In the genomic region with DNA sequence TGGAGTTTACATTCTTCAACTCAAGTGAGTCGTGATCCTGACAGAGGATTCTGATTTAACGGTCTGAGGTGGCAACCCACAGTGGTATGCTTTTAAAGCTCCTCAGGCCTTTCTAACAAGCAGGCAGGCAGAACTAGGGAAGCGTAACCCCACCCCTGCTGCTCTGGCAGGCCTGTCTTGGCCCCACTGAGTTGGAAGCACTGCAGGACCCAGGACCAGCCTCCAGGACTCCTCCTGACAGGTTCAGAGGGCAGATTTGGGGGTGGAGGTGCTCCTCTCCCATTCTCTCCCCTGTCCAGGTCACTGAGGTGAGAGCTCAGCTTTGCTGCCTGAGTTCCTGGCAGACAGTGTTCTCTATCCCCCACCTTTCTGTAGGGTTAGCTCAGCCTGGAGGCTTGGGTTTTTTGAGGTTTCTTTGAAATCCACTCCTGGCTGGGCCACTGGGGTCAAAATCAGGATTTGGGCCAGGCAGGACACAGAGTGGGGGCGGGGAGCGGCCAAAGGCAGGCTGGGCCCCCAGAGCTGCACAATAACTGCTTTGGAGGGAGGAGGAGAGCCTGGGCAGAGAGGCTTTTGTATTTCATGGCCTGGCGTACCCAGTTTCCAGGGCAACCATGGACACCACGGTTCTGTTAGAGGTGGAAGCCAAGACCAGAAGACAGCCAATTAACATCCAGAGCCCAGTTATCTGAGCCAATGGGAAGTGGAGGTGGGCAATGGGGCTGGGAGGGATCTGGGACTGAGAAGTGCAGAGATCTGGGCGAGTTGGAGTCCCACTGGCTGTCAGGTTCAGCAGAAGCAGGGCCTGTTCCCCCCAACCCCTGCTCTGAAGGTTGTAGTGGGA, we compare ENCODE assay signal across 9 cellular contexts. TPM values are rescaled to one million over a fixed set of nuclear protein-coding genes. Genes with fewer than 3 reads are reported as not detected.
A peak's percentile ranks its signal among the peaks of the same experiment; 100 is the strongest.
DNase-seq lines count a peak whose midpoint lies in the region; ATAC-seq and TF ChIP-seq lines count a peak whose summit lies in the region.
"Had no signal": no experiment of that assay in that cellular context is flagged by ENCODE, and none has a peak within 500 bp of the region (broad histone marks: within the 10 kb centered on the region; RNA-seq: fewer than 3 reads in every experiment).

No MANE protein-coding gene starts in this region.

- peaks cover 0 to 2% (median 0%) of the 10 kb centered on the region in 7 donors for H3K9me3 Mint-ChIP-seq in CD14-positive monocyte

- no peak overlapping the region for H4K5ac ChIP-seq in IMR-90 (ENCODE audit: low read depth, low read length)

- no peak overlapping the region for H4K8ac ChIP-seq in IMR-90 (ENCODE audit: low read depth in 2 of 2, low read length in 2 of 2)

- H3K27ac Mint-ChIP-seq in CD14-positive monocyte = peak overlapping the region in 3 of 7 donors; percentile 41 to 60 (median 41)

- H2AK5ac ChIP-seq in IMR-90 (ENCODE audit: low read depth, low read length) = 0 out of 2 replicates have a peak overlapping the region, but pooled peaks have one; percentile 1

- no peak overlapping the region for H2BK20ac ChIP-seq in IMR-90 (ENCODE audit: low read depth, low read length)

- H3K9me3 ChIP-seq in BE2C = no peaks in the 10 kb centered on the region
- H3K9me3 ChIP-seq in IMR-90 (ENCODE audit: control insufficient read depth, insufficient read depth, low read length) = no peaks in the 10 kb centered on the region
- no peaks in the 10 kb centered on the region for H3K9me3 ChIP-seq in OCI-LY7 (ENCODE audit: low read length)
- H3K9me3 ChIP-seq: ascending aorta had no signal

- intact Hi-C loops in IMR-90 (cut with micrococcal nuclease) = no loop called here
- intact Hi-C loops in CD14-positive monocyte (cut with micrococcal nuclease) = no loop called here
- intact Hi-C loops in OCI-LY7 (cut with micrococcal nuclease; ENCODE audit: unreplicated experiment) = no loop called here

- no peak overlapping the region for H3K23ac ChIP-seq in IMR-90 (ENCODE audit: low read depth, low read length)

- H3K4me3 ChIP-seq in BE2C (ENCODE audit: low read depth, low read length) = no peak overlapping the region
- H3K4me3 ChIP-seq in IMR-90 (ENCODE audit: insufficient read depth, low read depth, low read length) = no peak overlapping the region
- no peak overlapping the region for H3K4me3 ChIP-seq in brain microvascular endothelial cell (ENCODE audit: low read depth, low read length)
- no peak overlapping the region for H3K4me3 ChIP-seq in OCI-LY7 (ENCODE audit: low read depth, low read length, poor library complexity, severe bottlenecking)
- H3K4me3 ChIP-seq: ascending aorta had no signal

- in situ Hi-C loops in IMR-90 (cut with MboI; ENCODE audit: low sequenced_read_pairs) (no loop called here), brain microvascular endothelial cell (cut with HindIII; ENCODE audit: low pct_ligation_motif_present, low sequenced_read_pairs) (no loop called here)

- CTCF ChIA-PET in IMR-90 (lab: Yijun Ruan, JAX) (no interaction called here), OCI-LY7 (lab: Charles Lee; ENCODE audit: unreplicated experiment) (interaction anchor here (0.7 kb wide), 1 partner anchor 1536 kb away, joined by 4 read pairs; no protein-coding TSS in a partner anchor)

- POLR2A ChIA-PET in IMR-90 (lab: Charles Lee; ENCODE audit: unreplicated experiment) (interaction anchor here (0.5 to 0.9 kb wide), 2 partner anchors 162 to 261 kb away, joined by 3 to 4 read pairs; partner anchors contain the start of gene COL1A1), OCI-LY7 (lab: Charles Lee) (interaction anchor here (3.2 kb wide), 1 partner anchor 9 kb away, joined by 17 read pairs; the partner anchor contains the start of genes EME1 and MRPL27)

- peaks cover 0 to 29% of the 10 kb centered on the region in 2 experiments; a peak in 1 of 4 replicates for H3K79me1 ChIP-seq in IMR-90 (ENCODE audit: low read depth in 1 of 2, low read length in 2 of 2)

- H3K4me1 ChIP-seq in BE2C = peaks cover 10% of the 10 kb centered on the region
- H3K4me1 ChIP-seq in IMR-90 (ENCODE audit: control insufficient read depth, insufficient read depth, low read length) = peaks cover 11% of the 10 kb centered on the region
- peaks cover 4% of the 10 kb centered on the region for H3K4me1 ChIP-seq in OCI-LY7 (ENCODE audit: insufficient read depth, low read length, poor library complexity, severe bottlenecking)

- H3K36me3 Mint-ChIP-seq in CD14-positive monocyte = peaks cover 51 to 61% of the 10 kb centered on the region in 2 donors

- TF ChIP-seq RAD21 in IMR-90 (IDR thresholded peaks at IDR 0.05; ENCODE audit: low read length) = no peak

- H2AK9ac ChIP-seq in IMR-90 (replicated peaks; ENCODE audit: low read depth, low read length, poor library complexity) = peak overlapping the region; percentile 23

- WGBS in IMR-90 (ENCODE audit: extremely low coverage in 2 of 2, insufficient read length in 1 of 2), 2 experiments = 58% methylated on average over 2 of the region's 8 CpGs; no CpG with 5 or more reads in 1 of the 2 experiments

- H3K27ac ChIP-seq in IMR-90 (ENCODE audit: insufficient read depth, low read length) (no peak overlapping the region), brain microvascular endothelial cell (no peak overlapping the region), layer of hippocampus (ENCODE audit: low read depth, low read length) (peak overlapping the region; percentile 39), OCI-LY7 (ENCODE audit: low read depth, low read length, poor library complexity, severe bottlenecking) (no peak overlapping the region)
- H3K27ac ChIP-seq: ascending aorta had no signal

- H3K4me1 Mint-ChIP-seq in CD14-positive monocyte = peaks cover 10% of the 10 kb centered on the region

- H3K9me1 ChIP-seq in IMR-90 (ENCODE audit: insufficient read depth, low read length) = peaks cover 9% of the 10 kb centered on the region; the same call in 1 of the 2 replicates

- no TSS peak for BruUV-seq in IMR-90 (replicated peaks; lab: Mats Ljungman, UMichigan)
- no TSS peak for BruUV-seq in OCI-LY7 (replicated peaks; lab: Mats Ljungman, UMichigan)

- H3K9me2 ChIP-seq in OCI-LY7 (ENCODE audit: insufficient read depth, low read length) = no peaks in the 10 kb centered on the region

- peaks cover 22% of the 10 kb centered on the region; the same call in 1 of the 2 replicates for H4K20me1 ChIP-seq in IMR-90 (ENCODE audit: insufficient read depth, low read length)
- H4K20me1 ChIP-seq in OCI-LY7 (ENCODE audit: insufficient read depth, low read length) = no peaks in the 10 kb centered on the region

- TF ChIP-seq POLR2A in IMR-90 (IDR thresholded peaks at IDR 0.05; ENCODE audit: low read depth, low read length) = no peak

- no peaks in the 10 kb centered on the region for H3K79me2 ChIP-seq in OCI-LY7 (ENCODE audit: insufficient read depth, low read depth, low read length)

- H3K4me3 Mint-ChIP-seq in CD14-positive monocyte = no peak overlapping the region

- H3K4me2 ChIP-seq in IMR-90 (ENCODE audit: low read depth, low read length) (no peak overlapping the region), OCI-LY7 (ENCODE audit: low read length) (no peak overlapping the region)

- no peak overlapping the region for H2BK15ac ChIP-seq in IMR-90 (ENCODE audit: low read depth, low read length)

- peak; percentile 41 for ATAC-seq in IMR-90 (ENCODE audit: low read depth)
- ATAC-seq in HG03378 (IDR thresholded peaks at IDR 0.05; ENCODE audit: unreplicated experiment) = no peak

- no peak overlapping the region for H4K91ac ChIP-seq in IMR-90 (ENCODE audit: insufficient read depth, low read depth, low read length)

- dilution Hi-C loops in IMR-90 (cut with HindIII; ENCODE audit: low sequenced_read_pairs, unreplicated experiment) = no loop called here

- H3K9ac ChIP-seq in IMR-90 (ENCODE audit: low read depth, low read length) = no peak overlapping the region

- DNase-seq in BE2C (peak; percentile 81), IMR-90 (peak; percentile 35), brain microvascular endothelial cell (peak; percentile 32), CD14-positive monocyte (ENCODE audit: low spot score) (no peak), OCI-LY7 (ENCODE audit: low spot score) (no peak), NCI-H526 (lab: John Stamatoyannopoulos, UW) (no peak)

- no peak overlapping the region for H3K14ac ChIP-seq in IMR-90 (replicated peaks; ENCODE audit: low read depth, low read length)

- no peak overlapping the region for H2BK120ac ChIP-seq in IMR-90 (ENCODE audit: low read depth, low read length)

- H3K27me3 Mint-ChIP-seq in CD14-positive monocyte (ENCODE audit: low read depth in 3 of 3) = no peaks in the 10 kb centered on the region

- H3K56ac ChIP-seq in IMR-90 (ENCODE audit: extremely low read depth, insufficient read depth, low read length) = no peak overlapping the region

- H2AFZ ChIP-seq in IMR-90 (replicated peaks; ENCODE audit: low read length, poor library complexity) (peak overlapping the region; percentile 37), OCI-LY7 (ENCODE audit: low read length) (no peak overlapping the region)

- no peak overlapping the region for H3K18ac ChIP-seq in IMR-90 (ENCODE audit: low read depth, low read length)

- TF ChIP-seq CTCF in BE2C (IDR thresholded peaks at IDR 0.05; ENCODE audit: low read depth, low read length) (no peak), IMR-90 (conservative IDR thresholded peaks at IDR 0.05; ENCODE audit: low read depth, low read length) (no peak), brain microvascular endothelial cell (IDR thresholded peaks at IDR 0.05; ENCODE audit: low read depth, low read length, missing control alignments) (no peak), CD14-positive monocyte (IDR thresholded peaks at IDR 0.05) (no peak), OCI-LY7 (conservative IDR thresholded peaks at IDR 0.05; ENCODE audit: low read length) (no peak)

- H2BK5ac ChIP-seq in IMR-90 (ENCODE audit: low read depth, low read length, poor library complexity, severe bottlenecking) = no peak overlapping the region

- peaks cover 27% of the 10 kb centered on the region for H3K36me3 ChIP-seq in BE2C
- H3K36me3 ChIP-seq in IMR-90 (ENCODE audit: control insufficient read depth, insufficient read depth, low read length) = peaks cover 51% of the 10 kb centered on the region
- H3K36me3 ChIP-seq in brain microvascular endothelial cell (replicated peaks) = peaks cover 35% of the 10 kb centered on the region
- H3K36me3 ChIP-seq in OCI-LY7 (ENCODE audit: insufficient read depth, low read length) = peaks cover 49% of the 10 kb centered on the region

- no peak overlapping the region; the same call in 1 of the 2 replicates for H3K4ac ChIP-seq in IMR-90 (ENCODE audit: low read depth, low read length)

- no peaks in the 10 kb centered on the region for H3K27me3 ChIP-seq in BE2C
- no peaks in the 10 kb centered on the region for H3K27me3 ChIP-seq in IMR-90 (ENCODE audit: control insufficient read depth, insufficient read depth, low read length)
- no peaks in the 10 kb centered on the region for H3K27me3 ChIP-seq in brain microvascular endothelial cell (replicated peaks)
- no peaks in the 10 kb centered on the region for H3K27me3 ChIP-seq in layer of hippocampus (ENCODE audit: control insufficient read depth, insufficient read depth, low read length)
- H3K27me3 ChIP-seq: ascending aorta had no signal

RNA-seq across cellular contexts. Expression of gene MRPL27, which starts 9.5 kb away (rescaled TPM):
- 201 TPM for polyA plus RNA-seq in BE2C (2012; ENCODE audit: insufficient read depth, insufficient read length, low read depth)
- total RNA-seq in IMR-90 (2012; rRNA removed) = 152 and 202 TPM in 2 replicates
- polyA plus RNA-seq in IMR-90 (2012; rRNA removed) = 156 and 176 TPM in 2 replicates
- 138 and 201 TPM in 2 replicates for polyA plus RNA-seq in IMR-90 (2012; cell fraction: cytosol; rRNA removed)
- 60.7 and 89.8 TPM in 2 replicates for polyA plus RNA-seq in IMR-90 (2012; cell fraction: nucleus; rRNA removed; ENCODE audit: low replicate concordance)
- 10 to 100 TPM; 75.3 to 82.3 TPM for polyA plus RNA-seq in CD14-positive monocyte
- 80.2 and 85.1 TPM in 2 replicates for total RNA-seq in OCI-LY7 (2014; rRNA removed; shearing (Covaris generic))
- 63.9 and 68.8 TPM in 2 replicates for total RNA-seq in OCI-LY7 (2022)

RNA-seq across cellular contexts. Expression of gene EME1, which starts 9.6 kb away (rescaled TPM):
- polyA plus RNA-seq in BE2C (2012; ENCODE audit: insufficient read depth, insufficient read length, low read depth) = 7.6 TPM
- total RNA-seq in IMR-90 (2012; rRNA removed) (8.9 and 9.1 TPM in 2 replicates), OCI-LY7 (2022) (34.2 and 38.2 TPM in 2 replicates)
- polyA plus RNA-seq in IMR-90 (2012; rRNA removed) (9.4 and 10.1 TPM in 2 replicates), CD14-positive monocyte (under 1 TPM; 0.43 to 0.76 TPM)
- 1.4 and 4.8 TPM in 2 replicates for polyA plus RNA-seq in IMR-90 (2012; cell fraction: cytosol; rRNA removed)
- polyA plus RNA-seq in IMR-90 (2012; cell fraction: nucleus; rRNA removed; ENCODE audit: low replicate concordance) = 20.8 and 44.5 TPM in 2 replicates
- 25.2 and 34.0 TPM in 2 replicates for total RNA-seq in OCI-LY7 (2014; rRNA removed; shearing (Covaris generic))
- total RNA-seq: ascending aorta had no signal

RNA-seq across cellular contexts. Expression of gene XYLT2, which starts 17.5 kb away (rescaled TPM):
- 15.8 TPM for polyA plus RNA-seq in BE2C (2012; ENCODE audit: insufficient read depth, insufficient read length, low read depth)
- total RNA-seq in IMR-90 (2012; rRNA removed) (31.9 and 35.0 TPM in 2 replicates), OCI-LY7 (2022) (20.9 and 25.5 TPM in 2 replicates)
- polyA plus RNA-seq in IMR-90 (2012; rRNA removed) (27.7 and 35.7 TPM in 2 replicates), CD14-positive monocyte (1 to 10 TPM; 4.4 TPM)
- 20.7 and 31.6 TPM in 2 replicates for polyA plus RNA-seq in IMR-90 (2012; cell fraction: cytosol; rRNA removed)
- 39.1 and 85.9 TPM in 2 replicates for polyA plus RNA-seq in IMR-90 (2012; cell fraction: nucleus; rRNA removed; ENCODE audit: low replicate concordance)
- total RNA-seq in OCI-LY7 (2014; rRNA removed; shearing (Covaris generic)) = 22.4 and 22.5 TPM in 2 replicates

RNA-seq across cellular contexts. Expression of gene LRRC59, which starts 33.9 kb away (rescaled TPM):
- 302 TPM for polyA plus RNA-seq in BE2C (2012; ENCODE audit: insufficient read depth, insufficient read length, low read depth)
- total RNA-seq in IMR-90 (2012; rRNA removed) = 233 and 241 TPM in 2 replicates
- polyA plus RNA-seq in IMR-90 (2012; rRNA removed) = 134 and 139 TPM in 2 replicates
- 90.9 and 114 TPM in 2 replicates for polyA plus RNA-seq in IMR-90 (2012; cell fraction: cytosol; rRNA removed)
- polyA plus RNA-seq in IMR-90 (2012; cell fraction: nucleus; rRNA removed; ENCODE audit: low replicate concordance) = 56.5 and 96.2 TPM in 2 replicates
- polyA plus RNA-seq in CD14-positive monocyte = 10 to 100 TPM; 45.7 to 48.9 TPM
- 81.9 and 87.4 TPM in 2 replicates for total RNA-seq in OCI-LY7 (2014; rRNA removed; shearing (Covaris generic))
- total RNA-seq in OCI-LY7 (2022) = 111 and 125 TPM in 2 replicates

Comparison
In these comparisons a context has a peak if more than half of its experiments do, and no peak if none do; other contexts are left out.
1. DNase-seq: peak in BE2C (single experiment), IMR-90 (single experiment) and brain microvascular endothelial cell (single experiment); none in CD14-positive monocyte (single experiment), OCI-LY7 (single experiment) and NCI-H526 (0 of 2).